In the genomic region with DNA sequence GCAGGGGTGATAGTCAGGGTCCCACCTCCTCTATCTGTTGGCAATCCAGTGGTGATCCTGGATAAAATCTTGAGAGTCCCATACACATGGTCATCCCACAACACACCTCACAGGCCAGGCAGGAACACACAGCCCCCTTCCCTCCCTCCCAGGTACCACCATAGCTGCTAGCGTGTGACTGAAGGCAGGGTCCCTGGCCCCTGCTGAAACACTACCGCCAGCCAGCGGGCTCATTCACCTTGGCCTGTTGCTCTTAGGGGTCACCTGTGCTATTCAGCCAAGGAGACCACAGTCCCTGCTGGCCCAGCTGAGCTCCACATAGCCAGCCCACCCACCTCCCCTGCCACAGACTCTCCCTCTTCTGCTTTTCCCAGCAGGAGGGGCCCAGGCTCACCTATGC, we compare ENCODE assay signal across 11 cellular contexts. TPM values are rescaled to one million over a fixed set of nuclear protein-coding genes. Genes with fewer than 3 reads are reported as not detected.
"Had no signal": no experiment of that assay in that cellular context is flagged by ENCODE, and none has a peak within 500 bp of the region (broad histone marks: within the 10 kb centered on the region; RNA-seq: fewer than 3 reads in every experiment).

No MANE protein-coding gene starts in this region.

RNA-seq across cellular contexts. Expression of gene GOLGA6A, which starts 18.2 kb away (rescaled TPM):
- total RNA-seq: activated B cell treated with CpG ODN at 0.5 μM for 24 hours; activated CD4-positive, alpha-beta memory T cell treated with anti-CD3 and anti-CD28 coated beads for 36 hours; activated CD4-positive, alpha-beta T cell treated with anti-CD3 and anti-CD28 coated beads, Interleukin-2, amount 10 ng/mL, durations not matched to agents 24 days and 14 days; activated CD8-positive, alpha-beta memory T cell treated with anti-CD3 and anti-CD28 coated beads, Interleukin-2, amount 10 ng/mL, durations not matched to agents 7 days and 5 days; activated CD8-positive, alpha-beta T cell treated with anti-CD3 and anti-CD28 coated beads, Interleukin-2, amount 10 ng/mL, durations not matched to agents 7 days and 5 days; activated naive CD8-positive, alpha-beta T cell treated with anti-CD3 and anti-CD28 coated beads for 36 hours; activated T-helper 2 cell treated with anti-CD3 and anti-CD28 coated beads, Interferon-gamma antibody, Interleukin-2, Interleukin-4, amounts not matched to agents 10 μg/mL and 5 μg/mL and 100 μg/mL, durations not matched to agents 14 hours and 24 hours and 36 hours; ascending aorta; bronchial epithelial cell; T-helper 2 cell treated with Interferon-gamma antibody and Interleukin-4, amounts not matched to agents 100 ng/mL and 5 ng/mL, for 36 hours had no signal
- polyA plus RNA-seq: cardiac muscle cell had no signal
